ENCODE assay signal across 12 cellular contexts in the genomic region with DNA sequence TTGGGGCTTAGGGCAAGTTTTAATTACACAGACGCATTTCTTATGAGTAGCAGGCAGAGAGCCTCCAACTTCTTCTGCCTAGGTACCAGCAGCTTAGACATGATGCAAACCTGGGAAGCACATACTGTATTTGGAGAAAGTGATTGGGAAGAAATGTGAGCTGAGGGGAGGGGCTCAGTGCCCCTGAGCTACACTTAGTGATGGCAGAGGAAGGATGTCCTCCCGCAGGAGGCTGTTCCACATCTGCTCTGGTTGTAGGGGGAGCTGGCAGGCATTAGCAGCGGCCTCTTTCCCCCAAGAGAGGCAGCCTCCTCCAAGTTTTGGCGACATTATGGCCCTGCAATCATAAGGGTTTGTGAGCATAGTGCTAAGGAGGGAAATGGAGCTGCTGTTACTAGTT. TPM values are rescaled to one million over a fixed set of nuclear protein-coding genes. Genes with fewer than 3 reads are reported as not detected.
A peak's percentile ranks its signal among the peaks of the same experiment; 100 is the strongest.
DNase-seq lines count a peak whose midpoint lies in the region; ATAC-seq and TF ChIP-seq lines count a peak whose summit lies in the region.
"Had no signal": no experiment of that assay in that cellular context is flagged by ENCODE, and none has a peak within 500 bp of the region (broad histone marks: within the 10 kb centered on the region; RNA-seq: fewer than 3 reads in every experiment).

No MANE protein-coding gene starts in this region.

- H4K5ac ChIP-seq in IMR-90 (ENCODE audit: low read depth, low read length), result no peak overlapping the region

- H3K4ac ChIP-seq in IMR-90 (ENCODE audit: low read depth, low read length), result peak overlapping the region; percentile 58

- H3K18ac ChIP-seq in IMR-90 (ENCODE audit: low read depth, low read length), result peak overlapping the region; percentile 42; the same call in 1 of the 2 replicates

- H3K4me2 ChIP-seq in IMR-90 (ENCODE audit: low read depth, low read length), result no peak overlapping the region

- H2AK9ac ChIP-seq in IMR-90 (replicated peaks; ENCODE audit: low read depth, low read length, poor library complexity), result no peak overlapping the region

- H4K91ac ChIP-seq in IMR-90 (ENCODE audit: insufficient read depth, low read depth, low read length), result peak overlapping the region; percentile 34

- peaks cover 21% of the 10 kb centered on the region for H3K4me1 ChIP-seq in IMR-90 (ENCODE audit: control insufficient read depth, insufficient read depth, low read length)

- WGBS in IMR-90 (ENCODE audit: extremely low coverage in 2 of 2, insufficient read length in 1 of 2), 2 experiments, result 100% methylated on average over 1 of the region's 4 CpGs; no CpG with 5 or more reads in 1 of the 2 experiments

- intact Hi-C loops in IMR-90 (cut with micrococcal nuclease), result no loop called here
- intact Hi-C loops in activated T-helper 1 cell treated with anti-CD3 and anti-CD28 coated beads, Interleukin-12 subunit alpha, Interleukin-12 subunit beta, Interleukin-2, Interleukin-4 antibody, amounts not matched to agents 30 ng/mL and 10 ng/mL and 1 ng/mL, durations not matched to agents 14 hours and 24 hours and 36 hours (cut with micrococcal nuclease), result loop anchor here (5.0 kb wide), 2 partner anchors 36 to 129 kb away; no protein-coding TSS in a partner anchor

- no peak for TF ChIP-seq CTCF in IMR-90 (conservative IDR thresholded peaks at IDR 0.05; ENCODE audit: low read depth, low read length)

- H3K56ac ChIP-seq in IMR-90 (ENCODE audit: extremely low read depth, insufficient read depth, low read length), result no peak overlapping the region

- H3K36me3 ChIP-seq in IMR-90 (ENCODE audit: control insufficient read depth, insufficient read depth, low read length), result no peaks in the 10 kb centered on the region
- H3K36me3 ChIP-seq: ascending aorta, SJCRH30, transverse colon had no signal

- peaks cover 12% of the 10 kb centered on the region for H3K9me1 ChIP-seq in IMR-90 (ENCODE audit: insufficient read depth, low read length)

- H2AK5ac ChIP-seq in IMR-90 (ENCODE audit: low read depth, low read length), result peak overlapping the region; percentile 72

- peak overlapping the region; percentile 72 for H2BK20ac ChIP-seq in IMR-90 (ENCODE audit: low read depth, low read length)

- H3K27ac ChIP-seq in IMR-90 (ENCODE audit: insufficient read depth, low read length), result no peak overlapping the region
- H3K27ac ChIP-seq: ascending aorta had no signal

- no peak for ATAC-seq in IMR-90 (ENCODE audit: low read depth)
- no peak for ATAC-seq in natural killer cell treated with Interleukin-12 subunit alpha and Interleukin-12 subunit beta and Interleukin-15 and Interleukin-18, amount 100 ng/mL, for 72 hours
- no peak for ATAC-seq in stimulated activated naive B cell treated with anti-CD40 and anti-IgM and Interleukin-4, amounts not matched to agents 10 μg/mL and 1 μg/mL and 100 μg/mL, for 72 hours (replicated peaks)

- H3K9me3 Mint-ChIP-seq in activated T-helper 1 cell treated with anti-CD3 and anti-CD28 coated beads, Interleukin-12 subunit alpha, Interleukin-12 subunit beta, Interleukin-2, Interleukin-4 antibody, amounts not matched to agents 30 ng/mL and 10 ng/mL and 1 ng/mL, durations not matched to agents 14 hours and 24 hours and 36 hours, result no peaks in the 10 kb centered on the region
- H3K9me3 Mint-ChIP-seq in natural killer cell treated with Interleukin-12 subunit alpha and Interleukin-12 subunit beta and Interleukin-15 and Interleukin-18, amount 100 ng/mL, for 72 hours, result peaks cover 2% of the 10 kb centered on the region
- H3K9me3 Mint-ChIP-seq in stimulated activated naive B cell treated with anti-CD40 and anti-IgM and Interleukin-4, amounts not matched to agents 10 μg/mL and 1 μg/mL and 100 μg/mL, for 72 hours, result no peaks in the 10 kb centered on the region

- peaks cover 2% of the 10 kb centered on the region for H3K27me3 Mint-ChIP-seq in activated T-helper 1 cell treated with anti-CD3 and anti-CD28 coated beads, Interleukin-12 subunit alpha, Interleukin-12 subunit beta, Interleukin-2, Interleukin-4 antibody, amounts not matched to agents 30 ng/mL and 10 ng/mL and 1 ng/mL, durations not matched to agents 14 hours and 24 hours and 36 hours (ENCODE audit: insufficient read depth)
- H3K27me3 Mint-ChIP-seq in natural killer cell treated with Interleukin-12 subunit alpha and Interleukin-12 subunit beta and Interleukin-15 and Interleukin-18, amount 100 ng/mL, for 72 hours, result no peaks in the 10 kb centered on the region
- no peaks in the 10 kb centered on the region for H3K27me3 Mint-ChIP-seq in stimulated activated naive B cell treated with anti-CD40 and anti-IgM and Interleukin-4, amounts not matched to agents 10 μg/mL and 1 μg/mL and 100 μg/mL, for 72 hours

- peak overlapping the region; percentile 98 for H3K4me3 Mint-ChIP-seq in activated T-helper 1 cell treated with anti-CD3 and anti-CD28 coated beads, Interleukin-12 subunit alpha, Interleukin-12 subunit beta, Interleukin-2, Interleukin-4 antibody, amounts not matched to agents 30 ng/mL and 10 ng/mL and 1 ng/mL, durations not matched to agents 14 hours and 24 hours and 36 hours
- peak overlapping the region; percentile 89 for H3K4me3 Mint-ChIP-seq in natural killer cell treated with Interleukin-12 subunit alpha and Interleukin-12 subunit beta and Interleukin-15 and Interleukin-18, amount 100 ng/mL, for 72 hours
- no peak overlapping the region for H3K4me3 Mint-ChIP-seq in stimulated activated naive B cell treated with anti-CD40 and anti-IgM and Interleukin-4, amounts not matched to agents 10 μg/mL and 1 μg/mL and 100 μg/mL, for 72 hours

- peaks cover 6% of the 10 kb centered on the region; the same call in 1 of the 2 replicates for H4K20me1 ChIP-seq in IMR-90 (ENCODE audit: insufficient read depth, low read length)

- in situ Hi-C loops in IMR-90 (cut with MboI; ENCODE audit: low sequenced_read_pairs), result no loop called here

- no peak overlapping the region for H2BK5ac ChIP-seq in IMR-90 (ENCODE audit: low read depth, low read length, poor library complexity, severe bottlenecking)

- CTCF ChIA-PET in IMR-90 (lab: Yijun Ruan, JAX), result no interaction called here

- H2AFZ ChIP-seq in IMR-90 (replicated peaks; ENCODE audit: low read length, poor library complexity), result no peak overlapping the region

- TF ChIP-seq RAD21 in IMR-90 (IDR thresholded peaks at IDR 0.05; ENCODE audit: low read length), result no peak

- H3K27me3 ChIP-seq in IMR-90 (ENCODE audit: control insufficient read depth, insufficient read depth, low read length), result peaks cover 9% of the 10 kb centered on the region
- H3K27me3 ChIP-seq: ascending aorta, SJCRH30, transverse colon had no signal

- DNase-seq in NCI-H82 (lab: John Stamatoyannopoulos, UW) (peak; percentile 32), NCI-H82 treated with DMSO at 0.1 percent for 48 hours (lab: John Stamatoyannopoulos, UW; ENCODE audit: unreplicated experiment) (no peak), IMR-90 (no peak), NCI-H446 (lab: John Stamatoyannopoulos, UW) (no peak), MV-4-11 (lab: John Stamatoyannopoulos, UW) (no peak)
- no peak for DNase-seq in activated T-helper 1 cell treated with anti-CD3 and anti-CD28 coated beads, Interleukin-12 subunit alpha, Interleukin-12 subunit beta, Interleukin-2, Interleukin-4 antibody, amounts not matched to agents 30 ng/mL and 10 ng/mL and 1 ng/mL, durations not matched to agents 14 hours and 24 hours and 36 hours (ENCODE audit: low spot score)
- no peak for DNase-seq in natural killer cell treated with Interleukin-12 subunit alpha and Interleukin-12 subunit beta and Interleukin-15 and Interleukin-18, amount 100 ng/mL, for 72 hours (ENCODE audit: low spot score)
- DNase-seq in stimulated activated naive B cell treated with anti-CD40 and anti-IgM and Interleukin-4, amounts not matched to agents 10 μg/mL and 1 μg/mL and 100 μg/mL, for 72 hours, result no peak
- DNase-seq: transverse colon had no signal

- peak overlapping the region; percentile 51; the same call in 1 of the 2 replicates for H3K14ac ChIP-seq in IMR-90 (replicated peaks; ENCODE audit: low read depth, low read length)

- no peak overlapping the region; the same call in 1 of the 2 replicates for H3K23ac ChIP-seq in IMR-90 (ENCODE audit: low read depth, low read length)

- TF ChIP-seq POLR2A in IMR-90 (IDR thresholded peaks at IDR 0.05; ENCODE audit: low read depth, low read length), result no peak

- peaks cover 17% of the 10 kb centered on the region for H3K36me3 Mint-ChIP-seq in activated T-helper 1 cell treated with anti-CD3 and anti-CD28 coated beads, Interleukin-12 subunit alpha, Interleukin-12 subunit beta, Interleukin-2, Interleukin-4 antibody, amounts not matched to agents 30 ng/mL and 10 ng/mL and 1 ng/mL, durations not matched to agents 14 hours and 24 hours and 36 hours (ENCODE audit: low read depth)
- peaks cover 14% of the 10 kb centered on the region for H3K36me3 Mint-ChIP-seq in natural killer cell treated with Interleukin-12 subunit alpha and Interleukin-12 subunit beta and Interleukin-15 and Interleukin-18, amount 100 ng/mL, for 72 hours
- peaks cover 0 to 9% of the 10 kb centered on the region in 2 donors for H3K36me3 Mint-ChIP-seq in stimulated activated naive B cell treated with anti-CD40 and anti-IgM and Interleukin-4, amounts not matched to agents 10 μg/mL and 1 μg/mL and 100 μg/mL, for 72 hours

- H2BK120ac ChIP-seq in IMR-90 (ENCODE audit: low read depth, low read length), result peak overlapping the region; percentile 52

- H3K4me1 Mint-ChIP-seq in activated T-helper 1 cell treated with anti-CD3 and anti-CD28 coated beads, Interleukin-12 subunit alpha, Interleukin-12 subunit beta, Interleukin-2, Interleukin-4 antibody, amounts not matched to agents 30 ng/mL and 10 ng/mL and 1 ng/mL, durations not matched to agents 14 hours and 24 hours and 36 hours (ENCODE audit: low read depth), result peaks cover 76% of the 10 kb centered on the region
- H3K4me1 Mint-ChIP-seq in natural killer cell treated with Interleukin-12 subunit alpha and Interleukin-12 subunit beta and Interleukin-15 and Interleukin-18, amount 100 ng/mL, for 72 hours (ENCODE audit: low read depth in 2 of 2), result peaks cover 66 to 77% of the 10 kb centered on the region in 2 donors
- peaks cover 63 to 79% of the 10 kb centered on the region in 2 donors for H3K4me1 Mint-ChIP-seq in stimulated activated naive B cell treated with anti-CD40 and anti-IgM and Interleukin-4, amounts not matched to agents 10 μg/mL and 1 μg/mL and 100 μg/mL, for 72 hours

- no peak overlapping the region for H4K8ac ChIP-seq in IMR-90 (ENCODE audit: low read depth in 2 of 2, low read length in 2 of 2)

- H3K9me3 ChIP-seq in IMR-90 (ENCODE audit: control insufficient read depth, insufficient read depth, low read length), result no peaks in the 10 kb centered on the region
- H3K9me3 ChIP-seq: ascending aorta, SJCRH30, transverse colon had no signal

- H3K79me1 ChIP-seq in IMR-90 (ENCODE audit: low read depth in 1 of 2, low read length in 2 of 2), result no peaks in the 10 kb centered on the region

- POLR2A ChIA-PET in IMR-90 (lab: Charles Lee; ENCODE audit: unreplicated experiment), result no interaction called here

- H2BK15ac ChIP-seq in IMR-90 (ENCODE audit: low read depth, low read length), result peak overlapping the region; percentile 33; the same call in 2 of the 3 replicates

- no TSS peak for BruUV-seq in IMR-90 (replicated peaks; lab: Mats Ljungman, UMichigan)

- dilution Hi-C loops in IMR-90 (cut with HindIII; ENCODE audit: low sequenced_read_pairs, unreplicated experiment), result no loop called here

- peak overlapping the region; percentile 81 for H3K27ac Mint-ChIP-seq in activated T-helper 1 cell treated with anti-CD3 and anti-CD28 coated beads, Interleukin-12 subunit alpha, Interleukin-12 subunit beta, Interleukin-2, Interleukin-4 antibody, amounts not matched to agents 30 ng/mL and 10 ng/mL and 1 ng/mL, durations not matched to agents 14 hours and 24 hours and 36 hours
- peak overlapping the region; percentile 82 to 92 for H3K27ac Mint-ChIP-seq in natural killer cell treated with Interleukin-12 subunit alpha and Interleukin-12 subunit beta and Interleukin-15 and Interleukin-18, amount 100 ng/mL, for 72 hours
- no peak overlapping the region for H3K27ac Mint-ChIP-seq in stimulated activated naive B cell treated with anti-CD40 and anti-IgM and Interleukin-4, amounts not matched to agents 10 μg/mL and 1 μg/mL and 100 μg/mL, for 72 hours

- H3K4me3 ChIP-seq in IMR-90 (ENCODE audit: insufficient read depth, low read depth, low read length), result no peak overlapping the region
- H3K4me3 ChIP-seq: ascending aorta, SJCRH30, transverse colon had no signal

- no peak overlapping the region for H3K9ac ChIP-seq in IMR-90 (ENCODE audit: low read depth, low read length)

RNA-seq across cellular contexts. Expression of a gene that starts 3.2 kb away (rescaled TPM):
- 0.28 TPM in 1 of 2 replicates, not detected in the other for total RNA-seq in IMR-90 (2012; rRNA removed)
- polyA plus RNA-seq in IMR-90 (2012; rRNA removed), result 0.62 and 0.63 TPM in 2 replicates
- 0.30 and 0.45 TPM in 2 replicates for polyA plus RNA-seq in IMR-90 (2012; cell fraction: cytosol; rRNA removed)
- polyA plus RNA-seq in IMR-90 (2012; cell fraction: nucleus; rRNA removed; ENCODE audit: low replicate concordance), result 0.53 TPM in 1 of 2 replicates, not detected in the other
- 65.8 and 72.2 TPM in 2 replicates for total RNA-seq in activated T-helper 1 cell treated with anti-CD3 and anti-CD28 coated beads, Interleukin-12 subunit alpha, Interleukin-12 subunit beta, Interleukin-2, Interleukin-4 antibody, amounts not matched to agents 30 ng/mL and 10 ng/mL and 1 ng/mL, durations not matched to agents 14 hours and 24 hours and 36 hours
- 100 to 1,000 TPM in 1 of 2 donors, 10 to 100 TPM in 1; 49.8 to 173 TPM for total RNA-seq in natural killer cell treated with Interleukin-12 subunit alpha and Interleukin-12 subunit beta and Interleukin-15 and Interleukin-18, amount 100 ng/mL, for 72 hours
- total RNA-seq: A673 had no signal

Comparison
In these comparisons a context has a peak if more than half of its experiments do, and no peak if none do; other contexts are left out.
1. H3K4me3 Mint-ChIP-seq: peak in activated T-helper 1 cell treated with anti-CD3 and anti-CD28 coated beads, Interleukin-12 subunit alpha, Interleukin-12 subunit beta, Interleukin-2, Interleukin-4 antibody, amounts not matched to agents 30 ng/mL and 10 ng/mL and 1 ng/mL, durations not matched to agents 14 hours and 24 hours and 36 hours (single experiment) and natural killer cell treated with Interleukin-12 subunit alpha and Interleukin-12 subunit beta and Interleukin-15 and Interleukin-18, amount 100 ng/mL, for 72 hours (single experiment); none in stimulated activated naive B cell treated with anti-CD40 and anti-IgM and Interleukin-4, amounts not matched to agents 10 μg/mL and 1 μg/mL and 100 μg/mL, for 72 hours (0 of 2).
2. RNA of a gene that starts 3.2 kb away (total RNA-seq): 49.8 to 173 TPM in natural killer cell treated with Interleukin-12 subunit alpha and Interleukin-12 subunit beta and Interleukin-15 and Interleukin-18, amount 100 ng/mL, for 72 hours and 65.8 to 72.2 TPM in activated T-helper 1 cell treated with anti-CD3 and anti-CD28 coated beads, Interleukin-12 subunit alpha, Interleukin-12 subunit beta, Interleukin-2, Interleukin-4 antibody, amounts not matched to agents 30 ng/mL and 10 ng/mL and 1 ng/mL, durations not matched to agents 14 hours and 24 hours and 36 hours; 0.28 TPM in IMR-90; every median in the first group is over 10 times any median in the second.